In genomic region chr10:3494131-3494878, GRCh38 we compare ENCODE assay signal across 16 cellular contexts.
DNase-seq lines count a peak whose midpoint lies in the region; ATAC-seq and TF ChIP-seq lines count a peak whose summit lies in the region.
"Had no signal": no experiment of that assay in that cellular context is flagged by ENCODE, and none has a peak within 500 bp of the region (broad histone marks: within the 10 kb centered on the region; RNA-seq: fewer than 3 reads in every experiment).

No MANE protein-coding gene starts in this region.

- H3K27ac ChIP-seq in breast epithelium, result peak overlapping the region; percentile 28 to 48
- H3K27ac ChIP-seq in mammary epithelial cell (ENCODE audit: insufficient read depth, low read depth, low read length), result no peak overlapping the region
- peak overlapping the region in 9 of 10 donors; percentile 31 to 81 (median 65) for H3K27ac ChIP-seq in heart right ventricle
- peak overlapping the region; percentile 54 to 90 for H3K27ac ChIP-seq in aorta (ENCODE audit: low read depth in 1 of 2, low read length in 2 of 2)
- H3K27ac ChIP-seq: KMS-11, right lobe of liver had no signal

- no TSS peak for BruUV-seq in mammary epithelial cell (replicated peaks; lab: Mats Ljungman, UMichigan)

- POLR2A ChIA-PET in activated CD4-positive, alpha-beta memory T cell treated with anti-CD3 and anti-CD28 coated beads, Interleukin-2, amount 10 ng/mL, durations not matched to agents 7 days and 5 days (lab: Charles Lee), result no interaction called here

- H3K27ac Mint-ChIP-seq in osteocyte (ENCODE audit: unreplicated experiment), result peak overlapping the region; percentile 95
- no peak overlapping the region for H3K27ac Mint-ChIP-seq in activated CD4-positive, alpha-beta memory T cell treated with anti-CD3 and anti-CD28 coated beads, Interleukin-2, amount 10 ng/mL, durations not matched to agents 7 days and 5 days
- H3K27ac Mint-ChIP-seq: activated CD4-positive, alpha-beta T cell treated with anti-CD3 and anti-CD28 coated beads, Interleukin-2, amount 10 ng/mL, durations not matched to agents 24 days and 14 days; activated T-helper 2 cell treated with anti-CD3 and anti-CD28 coated beads, Interferon-gamma antibody, Interleukin-2, Interleukin-4, amounts not matched to agents 10 μg/mL and 5 μg/mL and 100 μg/mL, durations not matched to agents 14 hours and 24 hours and 36 hours had no signal

- no peak overlapping the region for H3K4me3 ChIP-seq in breast epithelium
- H3K4me3 ChIP-seq in mammary epithelial cell (replicated peaks in 1 of 3; ENCODE audit: insufficient read depth in 1 of 3, low read depth in 2 of 3, low read length in 3 of 3), result no peak overlapping the region
- peak overlapping the region in 7 of 10 donors; percentile 20 to 41 (median 36) for H3K4me3 ChIP-seq in heart right ventricle
- H3K4me3 ChIP-seq in aorta (ENCODE audit: low read length in 2 of 2), result no peak overlapping the region
- H3K4me3 ChIP-seq: right lobe of liver, thyroid gland had no signal

- H3K4me3 Mint-ChIP-seq in osteocyte (ENCODE audit: unreplicated experiment), result peak overlapping the region; percentile 59
- H3K4me3 Mint-ChIP-seq in activated CD4-positive, alpha-beta memory T cell treated with anti-CD3 and anti-CD28 coated beads, Interleukin-2, amount 10 ng/mL, durations not matched to agents 7 days and 5 days, result no peak overlapping the region
- no peak overlapping the region for H3K4me3 Mint-ChIP-seq in activated T-cell treated with anti-CD3 and anti-CD28 coated beads, Interleukin-2, amount 50 U/mL, for 4 hours
- H3K4me3 Mint-ChIP-seq: activated CD4-positive, alpha-beta T cell treated with anti-CD3 and anti-CD28 coated beads, Interleukin-2, amount 10 ng/mL, durations not matched to agents 24 days and 14 days had no signal

- in situ Hi-C loops in mammary epithelial cell (cut with MboI; ENCODE audit: low sequenced_read_pairs in 2 of 2), result no loop called here

- H3K27me3 ChIP-seq in breast epithelium (no peaks in the 10 kb centered on the region), mammary epithelial cell (ENCODE audit: insufficient read depth, low read length) (no peaks in the 10 kb centered on the region), heart right ventricle (no peaks in the 10 kb centered on the region), aorta (ENCODE audit: control insufficient read depth in 1 of 2, insufficient read depth in 2 of 2, low read length in 1 of 2) (no peaks in the 10 kb centered on the region)
- H3K27me3 ChIP-seq: right lobe of liver, thyroid gland had no signal

- TF ChIP-seq POLR2A in breast epithelium (IDR thresholded peaks at IDR 0.05), result no peak

- 94% methylated on average over 24 of the region's 24 CpGs for WGBS in mammary epithelial cell (ENCODE audit: low coverage, missing lambda C conversion rate)
- WGBS in heart right ventricle, 2 donors, result 58 to 62% methylated on average over 24 of the region's 24 CpGs
- WGBS in aorta, 2 donors, result 33 to 45% methylated on average over 24 of the region's 24 CpGs

- no peak overlapping the region for H2AFZ ChIP-seq in mammary epithelial cell (ENCODE audit: low read depth, low read length)

- H3K9me3 Mint-ChIP-seq in osteocyte (ENCODE audit: unreplicated experiment), result peaks cover 7% of the 10 kb centered on the region
- H3K9me3 Mint-ChIP-seq in activated CD4-positive, alpha-beta memory T cell treated with anti-CD3 and anti-CD28 coated beads, Interleukin-2, amount 10 ng/mL, durations not matched to agents 7 days and 5 days, result no peaks in the 10 kb centered on the region
- peaks cover 9% of the 10 kb centered on the region for H3K9me3 Mint-ChIP-seq in activated T-cell treated with anti-CD3 and anti-CD28 coated beads, Interleukin-2, amount 50 U/mL, for 4 hours
- H3K9me3 Mint-ChIP-seq: activated CD4-positive, alpha-beta T cell treated with anti-CD3 and anti-CD28 coated beads, Interleukin-2, amount 10 ng/mL, durations not matched to agents 24 days and 14 days had no signal

- H4K20me1 ChIP-seq in mammary epithelial cell (ENCODE audit: insufficient read depth, low read length), result no peaks in the 10 kb centered on the region

- peaks cover 51% of the 10 kb centered on the region for H3K4me1 Mint-ChIP-seq in osteocyte (ENCODE audit: unreplicated experiment)
- no peaks in the 10 kb centered on the region for H3K4me1 Mint-ChIP-seq in activated CD4-positive, alpha-beta memory T cell treated with anti-CD3 and anti-CD28 coated beads, Interleukin-2, amount 10 ng/mL, durations not matched to agents 7 days and 5 days
- H3K4me1 Mint-ChIP-seq in activated T-cell treated with anti-CD3 and anti-CD28 coated beads, Interleukin-2, amount 50 U/mL, for 4 hours (ENCODE audit: low read depth), result no peaks in the 10 kb centered on the region
- H3K4me1 Mint-ChIP-seq: activated CD4-positive, alpha-beta T cell treated with anti-CD3 and anti-CD28 coated beads, Interleukin-2, amount 10 ng/mL, durations not matched to agents 24 days and 14 days had no signal

- DNase-seq in breast epithelium (ENCODE audit: low spot score in 2 of 2) (no peak), mammary epithelial cell (no peak), heart right ventricle (peak in 1 of 2 donors; percentile 43), osteocyte (ENCODE audit: extremely low spot score, unreplicated experiment) (no peak), aorta (peak in 1 of 2 donors; percentile 79), ureter (ENCODE audit: low spot score) (no peak)
- no peak for DNase-seq in activated CD4-positive, alpha-beta memory T cell treated with anti-CD3 and anti-CD28 coated beads, Interleukin-2, amount 10 ng/mL, durations not matched to agents 7 days and 5 days
- DNase-seq in activated T-cell treated with anti-CD3 and anti-CD28 coated beads, Interleukin-2, amount 50 U/mL, for 4 hours, result no peak
- DNase-seq: activated CD4-positive, alpha-beta T cell treated with anti-CD3 and anti-CD28 coated beads, Interleukin-2, amount 10 ng/mL, durations not matched to agents 24 days and 14 days; Caco-2; caudate nucleus; NCI-H2081; right lobe of liver; thyroid gland had no signal

- dilution Hi-C loops in mammary epithelial cell (cut with HindIII; ENCODE audit: low sequenced_read_pairs), result loop anchor here (5.0 kb wide), 2 partner anchors 42 to 247 kb away; no protein-coding TSS in a partner anchor

- H3K9ac ChIP-seq in mammary epithelial cell (ENCODE audit: insufficient read depth, low read length), result no peak overlapping the region
- H3K9ac ChIP-seq: KMS-11 had no signal

- H3K36me3 ChIP-seq in breast epithelium (no peaks in the 10 kb centered on the region), mammary epithelial cell (ENCODE audit: insufficient read depth, low read length) (no peaks in the 10 kb centered on the region), heart right ventricle (no peaks in the 10 kb centered on the region), aorta (ENCODE audit: control insufficient read depth in 1 of 2, insufficient read depth in 2 of 2, low read length in 1 of 2) (no peaks in the 10 kb centered on the region)
- H3K36me3 ChIP-seq: right lobe of liver, thyroid gland had no signal

- H3K4me1 ChIP-seq in breast epithelium (no peaks in the 10 kb centered on the region), mammary epithelial cell (ENCODE audit: insufficient read depth, low read length) (no peaks in the 10 kb centered on the region), heart right ventricle (peaks cover 0 to 17% (median 5%) of the 10 kb centered on the region in 9 donors), aorta (ENCODE audit: control insufficient read depth in 1 of 2, insufficient read depth in 2 of 2, low read length in 2 of 2) (no peaks in the 10 kb centered on the region)
- H3K4me1 ChIP-seq: right lobe of liver, thyroid gland had no signal

- CTCF ChIA-PET in mammary epithelial cell (lab: Charles Lee; ENCODE audit: low non-redundant PET), result no interaction called here
- CTCF ChIA-PET in activated CD4-positive, alpha-beta memory T cell treated with anti-CD3 and anti-CD28 coated beads, Interleukin-2, amount 10 ng/mL, durations not matched to agents 7 days and 5 days (lab: Charles Lee), result interaction anchor here (1.2 kb wide), 1 partner anchor 8 kb away, joined by 3 read pairs; no protein-coding TSS in a partner anchor

- no peak overlapping the region for H3K4me2 ChIP-seq in mammary epithelial cell (ENCODE audit: insufficient read depth, low read depth, low read length)
- H3K4me2 ChIP-seq: KMS-11 had no signal

- no peaks in the 10 kb centered on the region for H3K79me2 ChIP-seq in mammary epithelial cell (ENCODE audit: insufficient read depth, low read length)

- intact Hi-C loops in breast epithelium (cut with DNase I; ENCODE audit: low total_unique reads), result no loop called here
- intact Hi-C loops in mammary epithelial cell (cut with micrococcal nuclease), result no loop called here
- intact Hi-C loops in heart right ventricle (cut with DNase I), result loop anchor here in 1 of 10 donors (10.0 kb wide), 1 partner anchor 250 kb away; no protein-coding TSS in a partner anchor
- intact Hi-C loops in aorta (cut with DNase I), result loop anchor here in 1 of 2 donors (10.0 kb wide), 1 partner anchor 280 kb away; no protein-coding TSS in a partner anchor

- ATAC-seq in heart right ventricle (peak; percentile 55 to 90 (median 81)), aorta (ENCODE audit: low FRiP score) (peak; percentile 85)
- ATAC-seq in activated T-cell treated with anti-CD3 and anti-CD28 coated beads, Interleukin-2, amount 50 U/mL, for 4 hours, result no peak
- ATAC-seq: right lobe of liver had no signal

- H3K9me3 ChIP-seq in breast epithelium (no peaks in the 10 kb centered on the region), mammary epithelial cell (replicated peaks; ENCODE audit: insufficient read depth, low read length) (no peaks in the 10 kb centered on the region), heart right ventricle (no peaks in the 10 kb centered on the region), aorta (ENCODE audit: control insufficient read depth, low read length) (no peaks in the 10 kb centered on the region)
- H3K9me3 ChIP-seq: Caco-2, right lobe of liver, thyroid gland had no signal

- TF ChIP-seq CTCF in breast epithelium (IDR thresholded peaks at IDR 0.05) (no peak), mammary epithelial cell (conservative IDR thresholded peaks at IDR 0.05 in 1 of 2, IDR thresholded peaks at IDR 0.05 in 1 of 2; ENCODE audit: extremely low read depth in 1 of 2, insufficient read depth in 1 of 2, low read depth in 1 of 2, low read length in 2 of 2) (no peak), heart right ventricle (IDR thresholded peaks at IDR 0.05) (no peak), osteocyte (IDR thresholded peaks at IDR 0.05) (no peak)

- H3K36me3 Mint-ChIP-seq in osteocyte (ENCODE audit: unreplicated experiment), result no peaks in the 10 kb centered on the region
- no peaks in the 10 kb centered on the region for H3K36me3 Mint-ChIP-seq in activated CD4-positive, alpha-beta memory T cell treated with anti-CD3 and anti-CD28 coated beads, Interleukin-2, amount 10 ng/mL, durations not matched to agents 7 days and 5 days (ENCODE audit: low read depth)
- H3K36me3 Mint-ChIP-seq in activated T-cell treated with anti-CD3 and anti-CD28 coated beads, Interleukin-2, amount 50 U/mL, for 4 hours (ENCODE audit: insufficient read depth), result no peaks in the 10 kb centered on the region

- H3K27me3 Mint-ChIP-seq in osteocyte (ENCODE audit: unreplicated experiment), result no peaks in the 10 kb centered on the region
- H3K27me3 Mint-ChIP-seq in activated CD4-positive, alpha-beta memory T cell treated with anti-CD3 and anti-CD28 coated beads, Interleukin-2, amount 10 ng/mL, durations not matched to agents 7 days and 5 days, result peaks cover 36% of the 10 kb centered on the region
- H3K27me3 Mint-ChIP-seq in activated T-cell treated with anti-CD3 and anti-CD28 coated beads, Interleukin-2, amount 50 U/mL, for 4 hours (ENCODE audit: low read depth), result peaks cover 21% of the 10 kb centered on the region

Comparison
In these comparisons a context has a peak if more than half of its experiments do, and no peak if none do; other contexts are left out.
1. H3K4me3 ChIP-seq: peak in heart right ventricle (7 of 10); none in breast epithelium (0 of 3), mammary epithelial cell (0 of 3) and aorta (0 of 2).
2. ATAC-seq: peak in heart right ventricle (8 of 8) and aorta (single experiment); none in activated T-cell treated with anti-CD3 and anti-CD28 coated beads, Interleukin-2, amount 50 U/mL, for 4 hours (0 of 2).